ENCODE assay signal across 2 cellular contexts in the genomic region with DNA sequence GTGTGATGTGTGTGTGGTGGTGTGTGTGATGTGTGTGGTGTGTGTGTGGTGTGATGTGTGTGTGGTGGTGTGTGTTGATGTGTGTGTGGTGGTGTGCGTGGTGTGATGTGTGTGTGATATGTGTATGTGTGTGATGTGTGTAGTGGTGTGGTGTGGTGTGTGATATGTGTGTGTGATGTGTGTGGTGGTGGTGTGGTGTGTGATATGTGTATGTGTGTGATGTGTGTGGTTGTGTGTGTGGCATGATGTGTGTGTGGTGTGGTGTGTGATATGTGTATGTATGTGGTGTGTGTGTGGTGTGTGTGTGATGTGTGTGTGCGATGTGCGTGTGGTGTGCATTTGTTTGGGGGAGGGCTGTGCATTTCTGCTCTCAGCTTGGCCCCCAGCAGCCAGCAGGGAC.
TF ChIP-seq lines count a peak whose summit lies in the region.

No MANE protein-coding gene starts in this region.

TF ChIP-seq in A549, 52 proteins besides CTCF, POLR2A, EP300 and RAD21:
- TF ChIP-seq RNF2 (IDR thresholded peaks at IDR 0.05; ENCODE audit: borderline replicate concordance, low read depth) = no peak

TF ChIP-seq in GM12878, 131 proteins besides CTCF, POLR2A, EP300 and RAD21 (continues in another document):
- TF ChIP-seq, protein P1, sequence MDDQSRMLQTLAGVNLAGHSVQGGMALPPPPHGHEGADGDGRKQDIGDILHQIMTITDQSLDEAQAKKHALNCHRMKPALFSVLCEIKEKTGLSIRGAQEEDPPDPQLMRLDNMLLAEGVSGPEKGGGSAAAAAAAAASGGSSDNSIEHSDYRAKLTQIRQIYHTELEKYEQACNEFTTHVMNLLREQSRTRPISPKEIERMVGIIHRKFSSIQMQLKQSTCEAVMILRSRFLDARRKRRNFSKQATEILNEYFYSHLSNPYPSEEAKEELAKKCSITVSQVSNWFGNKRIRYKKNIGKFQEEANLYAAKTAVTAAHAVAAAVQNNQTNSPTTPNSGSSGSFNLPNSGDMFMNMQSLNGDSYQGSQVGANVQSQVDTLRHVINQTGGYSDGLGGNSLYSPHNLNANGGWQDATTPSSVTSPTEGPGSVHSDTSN (IDR thresholded peaks at IDR 0.05; ENCODE audit: insufficient replicate concordance, low read depth, low read length) = peak; percentile 60
- TF ChIP-seq RCOR1 (conservative IDR thresholded peaks at IDR 0.05; ENCODE audit: low read depth, low read length) = no peak
- TF ChIP-seq ASH2L (IDR thresholded peaks at IDR 0.05; ENCODE audit: borderline replicate concordance, low read depth) = no peak
- TF ChIP-seq CREB1 (IDR thresholded peaks at IDR 0.05; ENCODE audit: low read depth) = no peak
- TF ChIP-seq STAT3 (IDR thresholded peaks at IDR 0.05; ENCODE audit: low read depth, low read length) = no peak
- TF ChIP-seq, protein P2, sequence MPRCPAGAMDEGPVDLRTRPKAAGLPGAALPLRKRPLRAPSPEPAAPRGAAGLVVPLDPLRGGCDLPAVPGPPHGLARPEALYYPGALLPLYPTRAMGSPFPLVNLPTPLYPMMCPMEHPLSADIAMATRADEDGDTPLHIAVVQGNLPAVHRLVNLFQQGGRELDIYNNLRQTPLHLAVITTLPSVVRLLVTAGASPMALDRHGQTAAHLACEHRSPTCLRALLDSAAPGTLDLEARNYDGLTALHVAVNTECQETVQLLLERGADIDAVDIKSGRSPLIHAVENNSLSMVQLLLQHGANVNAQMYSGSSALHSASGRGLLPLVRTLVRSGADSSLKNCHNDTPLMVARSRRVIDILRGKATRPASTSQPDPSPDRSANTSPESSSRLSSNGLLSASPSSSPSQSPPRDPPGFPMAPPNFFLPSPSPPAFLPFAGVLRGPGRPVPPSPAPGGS (IDR thresholded peaks at IDR 0.05; ENCODE audit: borderline replicate concordance, insufficient read depth, low read depth, low read length, poor library complexity, severe bottlenecking) = peak; percentile 90
- no peak for TF ChIP-seq ZZZ3 (IDR thresholded peaks at IDR 0.05; ENCODE audit: control insufficient read depth, insufficient read length, low read depth)
- no peak for TF ChIP-seq SREBF2 (IDR thresholded peaks at IDR 0.05; ENCODE audit: low read length)
- no peak for TF ChIP-seq TBL1XR1 (IDR thresholded peaks at IDR 0.05; ENCODE audit: low read depth, low read length)
- TF ChIP-seq HDGF (IDR thresholded peaks at IDR 0.05) = peak; percentile 65
- TF ChIP-seq ZNF217 (IDR thresholded peaks at IDR 0.05) = 0 out of 2 replicates have a peak, but pooled peaks have one; percentile 27
- TF ChIP-seq FOS (IDR thresholded peaks at IDR 0.05; ENCODE audit: borderline replicate concordance, extremely low read depth, insufficient read length) = no peak
- TF ChIP-seq, protein P3, sequence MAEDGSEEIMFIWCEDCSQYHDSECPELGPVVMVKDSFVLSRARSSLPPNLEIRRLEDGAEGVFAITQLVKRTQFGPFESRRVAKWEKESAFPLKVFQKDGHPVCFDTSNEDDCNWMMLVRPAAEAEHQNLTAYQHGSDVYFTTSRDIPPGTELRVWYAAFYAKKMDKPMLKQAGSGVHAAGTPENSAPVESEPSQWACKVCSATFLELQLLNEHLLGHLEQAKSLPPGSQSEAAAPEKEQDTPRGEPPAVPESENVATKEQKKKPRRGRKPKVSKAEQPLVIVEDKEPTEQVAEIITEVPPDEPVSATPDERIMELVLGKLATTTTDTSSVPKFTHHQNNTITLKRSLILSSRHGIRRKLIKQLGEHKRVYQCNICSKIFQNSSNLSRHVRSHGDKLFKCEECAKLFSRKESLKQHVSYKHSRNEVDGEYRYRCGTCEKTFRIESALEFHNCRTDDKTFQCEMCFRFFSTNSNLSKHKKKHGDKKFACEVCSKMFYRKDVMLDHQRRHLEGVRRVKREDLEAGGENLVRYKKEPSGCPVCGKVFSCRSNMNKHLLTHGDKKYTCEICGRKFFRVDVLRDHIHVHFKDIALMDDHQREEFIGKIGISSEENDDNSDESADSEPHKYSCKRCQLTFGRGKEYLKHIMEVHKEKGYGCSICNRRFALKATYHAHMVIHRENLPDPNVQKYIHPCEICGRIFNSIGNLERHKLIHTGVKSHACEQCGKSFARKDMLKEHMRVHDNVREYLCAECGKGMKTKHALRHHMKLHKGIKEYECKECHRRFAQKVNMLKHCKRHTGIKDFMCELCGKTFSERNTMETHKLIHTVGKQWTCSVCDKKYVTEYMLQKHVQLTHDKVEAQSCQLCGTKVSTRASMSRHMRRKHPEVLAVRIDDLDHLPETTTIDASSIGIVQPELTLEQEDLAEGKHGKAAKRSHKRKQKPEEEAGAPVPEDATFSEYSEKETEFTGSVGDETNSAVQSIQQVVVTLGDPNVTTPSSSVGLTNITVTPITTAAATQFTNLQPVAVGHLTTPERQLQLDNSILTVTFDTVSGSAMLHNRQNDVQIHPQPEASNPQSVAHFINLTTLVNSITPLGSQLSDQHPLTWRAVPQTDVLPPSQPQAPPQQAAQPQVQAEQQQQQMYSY (CRISPR knock-in tag; IDR thresholded peaks at IDR 0.05) = no peak
- TF ChIP-seq NR2C2 (IDR thresholded peaks at IDR 0.05; ENCODE audit: borderline replicate concordance, control insufficient read depth, insufficient read length, low read depth) = peak; percentile 23
- TF ChIP-seq SPI1 (IDR thresholded peaks at IDR 0.05; ENCODE audit: borderline replicate concordance, insufficient read depth, low read depth, low read length) = no peak
- TF ChIP-seq CEBPB (IDR thresholded peaks at IDR 0.05; ENCODE audit: borderline replicate concordance in 1 of 2, low read depth in 2 of 2, low read length in 2 of 2) = no peak
- no peak for TF ChIP-seq POLR2AphosphoS2 (IDR thresholded peaks at IDR 0.05; ENCODE audit: low read depth, low read length)
- TF ChIP-seq CREM (IDR thresholded peaks at IDR 0.05; ENCODE audit: low read depth) = no peak
- TF ChIP-seq, protein P4, sequence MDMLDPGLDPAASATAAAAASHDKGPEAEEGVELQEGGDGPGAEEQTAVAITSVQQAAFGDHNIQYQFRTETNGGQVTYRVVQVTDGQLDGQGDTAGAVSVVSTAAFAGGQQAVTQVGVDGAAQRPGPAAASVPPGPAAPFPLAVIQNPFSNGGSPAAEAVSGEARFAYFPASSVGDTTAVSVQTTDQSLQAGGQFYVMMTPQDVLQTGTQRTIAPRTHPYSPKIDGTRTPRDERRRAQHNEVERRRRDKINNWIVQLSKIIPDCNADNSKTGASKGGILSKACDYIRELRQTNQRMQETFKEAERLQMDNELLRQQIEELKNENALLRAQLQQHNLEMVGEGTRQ (IDR thresholded peaks at IDR 0.05; ENCODE audit: borderline replicate concordance, low read depth, low read length) = no peak
- TF ChIP-seq, protein P5, sequence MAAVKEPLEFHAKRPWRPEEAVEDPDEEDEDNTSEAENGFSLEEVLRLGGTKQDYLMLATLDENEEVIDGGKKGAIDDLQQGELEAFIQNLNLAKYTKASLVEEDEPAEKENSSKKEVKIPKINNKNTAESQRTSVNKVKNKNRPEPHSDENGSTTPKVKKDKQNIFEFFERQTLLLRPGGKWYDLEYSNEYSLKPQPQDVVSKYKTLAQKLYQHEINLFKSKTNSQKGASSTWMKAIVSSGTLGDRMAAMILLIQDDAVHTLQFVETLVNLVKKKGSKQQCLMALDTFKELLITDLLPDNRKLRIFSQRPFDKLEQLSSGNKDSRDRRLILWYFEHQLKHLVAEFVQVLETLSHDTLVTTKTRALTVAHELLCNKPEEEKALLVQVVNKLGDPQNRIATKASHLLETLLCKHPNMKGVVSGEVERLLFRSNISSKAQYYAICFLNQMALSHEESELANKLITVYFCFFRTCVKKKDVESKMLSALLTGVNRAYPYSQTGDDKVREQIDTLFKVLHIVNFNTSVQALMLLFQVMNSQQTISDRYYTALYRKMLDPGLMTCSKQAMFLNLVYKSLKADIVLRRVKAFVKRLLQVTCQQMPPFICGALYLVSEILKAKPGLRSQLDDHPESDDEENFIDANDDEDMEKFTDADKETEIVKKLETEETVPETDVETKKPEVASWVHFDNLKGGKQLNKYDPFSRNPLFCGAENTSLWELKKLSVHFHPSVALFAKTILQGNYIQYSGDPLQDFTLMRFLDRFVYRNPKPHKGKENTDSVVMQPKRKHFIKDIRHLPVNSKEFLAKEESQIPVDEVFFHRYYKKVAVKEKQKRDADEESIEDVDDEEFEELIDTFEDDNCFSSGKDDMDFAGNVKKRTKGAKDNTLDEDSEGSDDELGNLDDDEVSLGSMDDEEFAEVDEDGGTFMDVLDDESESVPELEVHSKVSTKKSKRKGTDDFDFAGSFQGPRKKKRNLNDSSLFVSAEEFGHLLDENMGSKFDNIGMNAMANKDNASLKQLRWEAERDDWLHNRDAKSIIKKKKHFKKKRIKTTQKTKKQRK (IDR thresholded peaks at IDR 0.05; ENCODE audit: low read depth, low read length) = no peak
- TF ChIP-seq IKZF1 (conservative IDR thresholded peaks at IDR 0.05) = no peak
- peak; percentile 83; the same call in 1 of the 2 replicates for TF ChIP-seq NBN (IDR thresholded peaks at IDR 0.05)
- peak; percentile 36; the same call in 1 of the 2 replicates for TF ChIP-seq IRF4 (IDR thresholded peaks at IDR 0.05; ENCODE audit: low read depth, low read length)
- no peak for TF ChIP-seq PAX5 (IDR thresholded peaks at IDR 0.05; ENCODE audit: borderline replicate concordance, low read depth, low read length)
- TF ChIP-seq SMAD5 (IDR thresholded peaks at IDR 0.05; ENCODE audit: low read depth) = no peak
- no peak for TF ChIP-seq MXI1 (IDR thresholded peaks at IDR 0.05; ENCODE audit: low read depth, low read length)
- TF ChIP-seq, protein P6, sequence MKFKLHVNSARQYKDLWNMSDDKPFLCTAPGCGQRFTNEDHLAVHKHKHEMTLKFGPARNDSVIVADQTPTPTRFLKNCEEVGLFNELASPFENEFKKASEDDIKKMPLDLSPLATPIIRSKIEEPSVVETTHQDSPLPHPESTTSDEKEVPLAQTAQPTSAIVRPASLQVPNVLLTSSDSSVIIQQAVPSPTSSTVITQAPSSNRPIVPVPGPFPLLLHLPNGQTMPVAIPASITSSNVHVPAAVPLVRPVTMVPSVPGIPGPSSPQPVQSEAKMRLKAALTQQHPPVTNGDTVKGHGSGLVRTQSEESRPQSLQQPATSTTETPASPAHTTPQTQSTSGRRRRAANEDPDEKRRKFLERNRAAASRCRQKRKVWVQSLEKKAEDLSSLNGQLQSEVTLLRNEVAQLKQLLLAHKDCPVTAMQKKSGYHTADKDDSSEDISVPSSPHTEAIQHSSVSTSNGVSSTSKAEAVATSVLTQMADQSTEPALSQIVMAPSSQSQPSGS (IDR thresholded peaks at IDR 0.05; ENCODE audit: low read length) = no peak
- TF ChIP-seq NRF1 (conservative IDR thresholded peaks at IDR 0.05; ENCODE audit: low read depth, low read length) = no peak
- no peak for TF ChIP-seq BRCA1 (IDR thresholded peaks at IDR 0.05; ENCODE audit: low read depth, low read length)
- TF ChIP-seq, protein P7, sequence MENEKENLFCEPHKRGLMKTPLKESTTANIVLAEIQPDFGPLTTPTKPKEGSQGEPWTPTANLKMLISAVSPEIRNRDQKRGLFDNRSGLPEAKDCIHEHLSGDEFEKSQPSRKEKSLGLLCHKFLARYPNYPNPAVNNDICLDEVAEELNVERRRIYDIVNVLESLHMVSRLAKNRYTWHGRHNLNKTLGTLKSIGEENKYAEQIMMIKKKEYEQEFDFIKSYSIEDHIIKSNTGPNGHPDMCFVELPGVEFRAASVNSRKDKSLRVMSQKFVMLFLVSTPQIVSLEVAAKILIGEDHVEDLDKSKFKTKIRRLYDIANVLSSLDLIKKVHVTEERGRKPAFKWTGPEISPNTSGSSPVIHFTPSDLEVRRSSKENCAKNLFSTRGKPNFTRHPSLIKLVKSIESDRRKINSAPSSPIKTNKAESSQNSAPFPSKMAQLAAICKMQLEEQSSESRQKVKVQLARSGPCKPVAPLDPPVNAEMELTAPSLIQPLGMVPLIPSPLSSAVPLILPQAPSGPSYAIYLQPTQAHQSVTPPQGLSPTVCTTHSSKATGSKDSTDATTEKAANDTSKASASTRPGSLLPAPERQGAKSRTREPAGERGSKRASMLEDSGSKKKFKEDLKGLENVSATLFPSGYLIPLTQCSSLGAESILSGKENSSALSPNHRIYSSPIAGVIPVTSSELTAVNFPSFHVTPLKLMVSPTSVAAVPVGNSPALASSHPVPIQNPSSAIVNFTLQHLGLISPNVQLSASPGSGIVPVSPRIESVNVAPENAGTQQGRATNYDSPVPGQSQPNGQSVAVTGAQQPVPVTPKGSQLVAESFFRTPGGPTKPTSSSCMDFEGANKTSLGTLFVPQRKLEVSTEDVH (IDR thresholded peaks at IDR 0.05; ENCODE audit: low read depth, partially characterized antibody) = no peak
- TF ChIP-seq BCL11A (IDR thresholded peaks at IDR 0.05; ENCODE audit: low read depth, low read length) = no peak
- TF ChIP-seq NFXL1 (IDR thresholded peaks at IDR 0.05; ENCODE audit: borderline replicate concordance) = no peak
- TF ChIP-seq POLR2AphosphoS5 (IDR thresholded peaks at IDR 0.05; ENCODE audit: low read length) = no peak
- TF ChIP-seq, protein P8, sequence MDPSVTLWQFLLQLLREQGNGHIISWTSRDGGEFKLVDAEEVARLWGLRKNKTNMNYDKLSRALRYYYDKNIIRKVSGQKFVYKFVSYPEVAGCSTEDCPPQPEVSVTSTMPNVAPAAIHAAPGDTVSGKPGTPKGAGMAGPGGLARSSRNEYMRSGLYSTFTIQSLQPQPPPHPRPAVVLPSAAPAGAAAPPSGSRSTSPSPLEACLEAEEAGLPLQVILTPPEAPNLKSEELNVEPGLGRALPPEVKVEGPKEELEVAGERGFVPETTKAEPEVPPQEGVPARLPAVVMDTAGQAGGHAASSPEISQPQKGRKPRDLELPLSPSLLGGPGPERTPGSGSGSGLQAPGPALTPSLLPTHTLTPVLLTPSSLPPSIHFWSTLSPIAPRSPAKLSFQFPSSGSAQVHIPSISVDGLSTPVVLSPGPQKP (IDR thresholded peaks at IDR 0.05; ENCODE audit: low read depth, low read length) = no peak
- TF ChIP-seq, protein P9, sequence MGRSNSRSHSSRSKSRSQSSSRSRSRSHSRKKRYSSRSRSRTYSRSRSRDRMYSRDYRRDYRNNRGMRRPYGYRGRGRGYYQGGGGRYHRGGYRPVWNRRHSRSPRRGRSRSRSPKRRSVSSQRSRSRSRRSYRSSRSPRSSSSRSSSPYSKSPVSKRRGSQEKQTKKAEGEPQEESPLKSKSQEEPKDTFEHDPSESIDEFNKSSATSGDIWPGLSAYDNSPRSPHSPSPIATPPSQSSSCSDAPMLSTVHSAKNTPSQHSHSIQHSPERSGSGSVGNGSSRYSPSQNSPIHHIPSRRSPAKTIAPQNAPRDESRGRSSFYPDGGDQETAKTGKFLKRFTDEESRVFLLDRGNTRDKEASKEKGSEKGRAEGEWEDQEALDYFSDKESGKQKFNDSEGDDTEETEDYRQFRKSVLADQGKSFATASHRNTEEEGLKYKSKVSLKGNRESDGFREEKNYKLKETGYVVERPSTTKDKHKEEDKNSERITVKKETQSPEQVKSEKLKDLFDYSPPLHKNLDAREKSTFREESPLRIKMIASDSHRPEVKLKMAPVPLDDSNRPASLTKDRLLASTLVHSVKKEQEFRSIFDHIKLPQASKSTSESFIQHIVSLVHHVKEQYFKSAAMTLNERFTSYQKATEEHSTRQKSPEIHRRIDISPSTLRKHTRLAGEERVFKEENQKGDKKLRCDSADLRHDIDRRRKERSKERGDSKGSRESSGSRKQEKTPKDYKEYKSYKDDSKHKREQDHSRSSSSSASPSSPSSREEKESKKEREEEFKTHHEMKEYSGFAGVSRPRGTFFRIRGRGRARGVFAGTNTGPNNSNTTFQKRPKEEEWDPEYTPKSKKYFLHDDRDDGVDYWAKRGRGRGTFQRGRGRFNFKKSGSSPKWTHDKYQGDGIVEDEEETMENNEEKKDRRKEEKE (IDR thresholded peaks at IDR 0.05) = no peak
- 0 out of 2 replicates have a peak, but pooled peaks have one; percentile 19 for TF ChIP-seq TCF3 (IDR thresholded peaks at IDR 0.05; ENCODE audit: borderline replicate concordance, insufficient read depth, low read depth, low read length)
- TF ChIP-seq YBX1 (IDR thresholded peaks at IDR 0.05) = no peak
- no peak for TF ChIP-seq SUZ12 (IDR thresholded peaks at IDR 0.05; ENCODE audit: unreplicated experiment)
- no peak for TF ChIP-seq YY1 (IDR thresholded peaks at IDR 0.05; ENCODE audit: low read depth, low read length)
- TF ChIP-seq POU2F2 (IDR thresholded peaks at IDR 0.05; ENCODE audit: borderline replicate concordance, low read depth, low read length) = no peak
- TF ChIP-seq CBX5 (IDR thresholded peaks at IDR 0.05; ENCODE audit: low read depth) = no peak
